8 cellular contexts compared by ENCODE assay signal in genomic region chr14:76918176-76918750, GRCh38.
DNase-seq lines count a peak whose midpoint lies in the region; ATAC-seq and TF ChIP-seq lines count a peak whose summit lies in the region.

No MANE protein-coding gene starts in this region.

- H3K4me1 ChIP-seq in DND-41 (ENCODE audit: insufficient read depth, low read length) (peaks cover 56% of the 10 kb centered on the region), lower lobe of right lung (peaks cover 53% of the 10 kb centered on the region), tibial nerve (peaks cover 16 to 99% (median 66%) of the 10 kb centered on the region in 4 donors)

- peak; percentile 24 for DNase-seq in DND-41
- DNase-seq in NCI-H2107 treated with DMSO at 0.1 percent for 48 hours (lab: John Stamatoyannopoulos, UW; ENCODE audit: unreplicated experiment): peak; percentile 98
- DNase-seq in caudate nucleus (lab: John Stamatoyannopoulos, UW): peak in 35 of 61 donors; percentile 22 to 74 (median 52)
- peak; percentile 73 for DNase-seq in lower lobe of right lung
- DNase-seq in tibial nerve (ENCODE audit: low spot score in 2 of 2): peak; percentile 37 to 71
- DNase-seq in NK-92 treated with Interleukin-12 subunit alpha and Interleukin-12 subunit beta, amount 100 ng/mL, for 24 hours (lab: John Stamatoyannopoulos, UW): no peak
- no peak for DNase-seq in stimulated activated CD4-positive, alpha-beta T cell treated with anti-CD3 and anti-CD28 coated beads, Interleukin-4, amount 100 ng/mL, for 1 hour

- H3K9me3 ChIP-seq in DND-41 (ENCODE audit: insufficient read depth, low read length, severe bottlenecking) (no peaks in the 10 kb centered on the region), lower lobe of right lung (no peaks in the 10 kb centered on the region), tibial nerve (no peaks in the 10 kb centered on the region)

- no peaks in the 10 kb centered on the region for H4K20me1 ChIP-seq in DND-41 (ENCODE audit: insufficient read depth, low read length)

- no peak for TF ChIP-seq POLR2A in tibial nerve (IDR thresholded peaks at IDR 0.05)

- no peak overlapping the region for H3K9ac ChIP-seq in DND-41 (ENCODE audit: low read depth, low read length)

- intact Hi-C loops in lower lobe of right lung (cut with DNase I): loop anchor here (5.0 kb wide), 1 partner anchor 134 kb away; no protein-coding TSS in a partner anchor

- no peak overlapping the region for H3K4me2 ChIP-seq in DND-41 (ENCODE audit: insufficient read depth, low read length)

- H3K27ac ChIP-seq in DND-41 (ENCODE audit: low read length) (no peak overlapping the region; the same call in 1 of the 2 replicates), caudate nucleus (ENCODE audit: low read depth, low read length) (peak overlapping the region; percentile 82), lower lobe of right lung (peak overlapping the region; percentile 93), tibial nerve (peak overlapping the region; percentile 72 to 97 (median 84))

- WGBS in tibial nerve, 2 donors: 14 to 16% methylated on average over 10 to 11 of the region's 11 CpGs

- no peak overlapping the region for H3K4me3 ChIP-seq in DND-41 (ENCODE audit: low read depth in 1 of 2, low read length in 2 of 2)
- H3K4me3 ChIP-seq in lower lobe of right lung: no peak overlapping the region
- H3K4me3 ChIP-seq in tibial nerve: peak overlapping the region in 1 of 4 donors; percentile 3

- TF ChIP-seq CTCF in DND-41 (IDR thresholded peaks at IDR 0.05; ENCODE audit: borderline replicate concordance, extremely low read depth, low read length, poor library complexity, severe bottlenecking): no peak
- TF ChIP-seq CTCF in lower lobe of right lung (IDR thresholded peaks at IDR 0.05): no peak
- no peak for TF ChIP-seq CTCF in tibial nerve (IDR thresholded peaks at IDR 0.05)

- H2AFZ ChIP-seq in DND-41 (ENCODE audit: low read depth, low read length): no peak overlapping the region

- no peak for TF ChIP-seq EP300 in tibial nerve (IDR thresholded peaks at IDR 0.05)

- no peaks in the 10 kb centered on the region for H3K79me2 ChIP-seq in DND-41 (ENCODE audit: insufficient read depth, low read length)

- no peak for ATAC-seq in DND-41 (ENCODE audit: insufficient read depth, low read depth)
- peak; percentile 63 to 67 for ATAC-seq in lower lobe of right lung
- ATAC-seq in HG03039 (IDR thresholded peaks at IDR 0.05; ENCODE audit: unreplicated experiment): no peak

- H3K36me3 ChIP-seq in DND-41 (ENCODE audit: insufficient read depth, low read length): no peaks in the 10 kb centered on the region
- H3K36me3 ChIP-seq in lower lobe of right lung: no peaks in the 10 kb centered on the region
- H3K36me3 ChIP-seq in tibial nerve: no peaks in the 10 kb centered on the region

- H3K27me3 ChIP-seq in DND-41 (ENCODE audit: insufficient read depth, low read length, poor library complexity): no peaks in the 10 kb centered on the region
- no peaks in the 10 kb centered on the region for H3K27me3 ChIP-seq in lower lobe of right lung (ENCODE audit: low read depth)
- H3K27me3 ChIP-seq in tibial nerve: no peaks in the 10 kb centered on the region

Comparison
In these comparisons a context has a peak if more than half of its experiments do, and no peak if none do; other contexts are left out.
1. ATAC-seq: peak in lower lobe of right lung (2 of 2); none in DND-41 (single experiment) and HG03039 (single experiment).
2. DNase-seq: peak in DND-41 (single experiment), NCI-H2107 treated with DMSO at 0.1 percent for 48 hours (single experiment), caudate nucleus (35 of 61), lower lobe of right lung (single experiment) and tibial nerve (2 of 2); none in NK-92 treated with Interleukin-12 subunit alpha and Interleukin-12 subunit beta, amount 100 ng/mL, for 24 hours (single experiment) and stimulated activated CD4-positive, alpha-beta T cell treated with anti-CD3 and anti-CD28 coated beads, Interleukin-4, amount 100 ng/mL, for 1 hour (single experiment).